In the genomic region with DNA sequence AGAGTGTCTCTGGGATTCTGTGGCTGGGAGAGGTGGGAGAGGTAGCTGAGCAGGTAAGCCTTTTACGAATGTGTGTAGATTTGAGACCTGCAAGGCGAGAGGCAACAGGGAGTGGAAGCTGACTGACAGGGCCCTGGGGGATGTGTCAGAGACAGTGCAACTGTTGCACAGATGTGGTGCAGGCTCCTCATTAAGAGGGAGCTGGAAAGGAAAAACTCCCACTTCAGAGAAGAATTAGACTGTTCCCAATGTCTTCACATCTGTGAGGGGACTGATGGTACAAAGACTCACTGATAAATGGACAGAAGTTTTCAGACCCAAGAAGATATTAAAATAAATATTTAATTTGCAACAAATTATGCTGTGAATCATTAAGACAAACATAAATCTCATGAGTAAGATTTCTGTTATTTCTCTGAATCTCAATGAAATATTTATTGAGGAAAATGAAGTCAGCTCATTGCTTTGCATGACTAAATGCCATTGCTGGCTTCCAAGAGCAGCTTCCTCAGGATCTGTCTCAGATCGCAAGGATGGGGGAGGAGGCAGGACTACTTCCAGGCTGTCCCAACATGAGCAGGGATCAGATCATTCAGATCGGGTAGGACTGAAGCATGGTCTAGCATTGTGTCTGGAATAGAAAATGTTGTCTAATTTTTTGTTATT, we compare ENCODE assay signal across 12 cellular contexts.
DNase-seq lines count a peak whose midpoint lies in the region; ATAC-seq and TF ChIP-seq lines count a peak whose summit lies in the region.
"Had no signal": no experiment of that assay in that cellular context is flagged by ENCODE, and none has a peak within 500 bp of the region (broad histone marks: within the 10 kb centered on the region; RNA-seq: fewer than 3 reads in every experiment).

No MANE protein-coding gene starts in this region.

- peak overlapping the region; percentile 29 for H3K27ac ChIP-seq in fibroblast of lung (ENCODE audit: insufficient read depth, low read length)

- CTCF ChIA-PET in activated CD8-positive, alpha-beta T cell treated with anti-CD3 and anti-CD28 coated beads for 36 hours (lab: Charles Lee), result no interaction called here
- CTCF ChIA-PET in activated CD8-positive, alpha-beta memory T cell treated with anti-CD3 and anti-CD28 coated beads, Interleukin-2, amount 10 ng/mL, durations not matched to agents 7 days and 5 days (lab: Charles Lee), result no interaction called here

- ATAC-seq in activated CD8-positive, alpha-beta T cell treated with anti-CD3 and anti-CD28 coated beads for 36 hours, result no peak
- ATAC-seq in activated CD8-positive, alpha-beta memory T cell treated with anti-CD3 and anti-CD28 coated beads, Interleukin-2, amount 10 ng/mL, durations not matched to agents 7 days and 5 days, result no peak
- ATAC-seq: GM12878, Right ventricle myocardium inferior had no signal

- DNase-seq in HCEC 1CT (peak; percentile 79), RPMI7951 (ENCODE audit: low read depth) (peak; percentile 57), fibroblast of lung (ENCODE audit: low read depth in 2 of 2) (peak; percentile 76 to 91), GM19240 (ENCODE audit: insufficient read length, low spot score) (no peak)
- no peak for DNase-seq in activated CD8-positive, alpha-beta T cell treated with anti-CD3 and anti-CD28 coated beads for 36 hours
- DNase-seq in activated CD8-positive, alpha-beta memory T cell treated with anti-CD3 and anti-CD28 coated beads, Interleukin-2, amount 10 ng/mL, durations not matched to agents 7 days and 5 days, result no peak
- DNase-seq: activated T-cell treated with anti-CD3 and anti-CD28 coated beads, Interleukin-2, amount 50 U/mL, for 48 hours; WERI-Rb-1 had no signal

- H3K27ac Mint-ChIP-seq in activated CD8-positive, alpha-beta T cell treated with anti-CD3 and anti-CD28 coated beads for 36 hours, result no peak overlapping the region
- H3K27ac Mint-ChIP-seq in activated CD8-positive, alpha-beta memory T cell treated with anti-CD3 and anti-CD28 coated beads, Interleukin-2, amount 10 ng/mL, durations not matched to agents 7 days and 5 days, result no peak overlapping the region

- no peaks in the 10 kb centered on the region for H3K9me3 Mint-ChIP-seq in activated CD8-positive, alpha-beta T cell treated with anti-CD3 and anti-CD28 coated beads for 36 hours
- peaks cover 2% of the 10 kb centered on the region for H3K9me3 Mint-ChIP-seq in activated CD8-positive, alpha-beta memory T cell treated with anti-CD3 and anti-CD28 coated beads, Interleukin-2, amount 10 ng/mL, durations not matched to agents 7 days and 5 days (ENCODE audit: low read depth)

- intact Hi-C loops in activated CD8-positive, alpha-beta T cell treated with anti-CD3 and anti-CD28 coated beads for 36 hours (cut with micrococcal nuclease), result no loop called here

- no peak overlapping the region for H3K4me3 ChIP-seq in fibroblast of lung (replicated peaks in 1 of 4; ENCODE audit: control extremely low read depth in 1 of 4, insufficient read depth in 1 of 4, low read depth in 3 of 4, low read length in 4 of 4)
- no peak overlapping the region for H3K4me3 ChIP-seq in skeletal muscle satellite cell (ENCODE audit: low read length)
- H3K4me3 ChIP-seq: GM12878 had no signal

- H3K9ac ChIP-seq in fibroblast of lung (ENCODE audit: insufficient read depth, low read length) (no peak overlapping the region), skeletal muscle satellite cell (ENCODE audit: low read depth, low read length) (no peak overlapping the region)

- no peak overlapping the region for H2AFZ ChIP-seq in fibroblast of lung (ENCODE audit: low read length)

- TF ChIP-seq CTCF in fibroblast of lung (conservative IDR thresholded peaks at IDR 0.05 in 1 of 2, IDR thresholded peaks at IDR 0.05 in 1 of 2; ENCODE audit: low read depth in 1 of 2, low read length in 2 of 2), result no peak
- no peak for TF ChIP-seq CTCF in activated CD8-positive, alpha-beta T cell treated with anti-CD3 and anti-CD28 coated beads for 36 hours (IDR thresholded peaks at IDR 0.05)

- no peaks in the 10 kb centered on the region for H3K4me1 Mint-ChIP-seq in activated CD8-positive, alpha-beta T cell treated with anti-CD3 and anti-CD28 coated beads for 36 hours (ENCODE audit: low read depth)
- H3K4me1 Mint-ChIP-seq in activated CD8-positive, alpha-beta memory T cell treated with anti-CD3 and anti-CD28 coated beads, Interleukin-2, amount 10 ng/mL, durations not matched to agents 7 days and 5 days, result no peaks in the 10 kb centered on the region

- H3K9me3 ChIP-seq in fibroblast of lung (ENCODE audit: control insufficient read depth, insufficient read depth, low read depth, low read length) (no peaks in the 10 kb centered on the region), skeletal muscle satellite cell (replicated peaks; ENCODE audit: low read length) (no peaks in the 10 kb centered on the region)

- H3K4me2 ChIP-seq in fibroblast of lung (ENCODE audit: extremely low read depth, insufficient read depth, low read length) (peak overlapping the region; percentile 50), skeletal muscle satellite cell (ENCODE audit: low read length) (peak overlapping the region; percentile 53)

- no peaks in the 10 kb centered on the region for H3K36me3 ChIP-seq in fibroblast of lung (ENCODE audit: control insufficient read depth, insufficient read depth, low read length)
- H3K36me3 ChIP-seq in skeletal muscle satellite cell (ENCODE audit: insufficient read depth, low read length), result no peaks in the 10 kb centered on the region
- H3K36me3 ChIP-seq: WERI-Rb-1 had no signal

- peaks cover 15% of the 10 kb centered on the region for H3K27me3 Mint-ChIP-seq in activated CD8-positive, alpha-beta T cell treated with anti-CD3 and anti-CD28 coated beads for 36 hours
- H3K27me3 Mint-ChIP-seq in activated CD8-positive, alpha-beta memory T cell treated with anti-CD3 and anti-CD28 coated beads, Interleukin-2, amount 10 ng/mL, durations not matched to agents 7 days and 5 days, result peaks cover 17% of the 10 kb centered on the region
- H3K27me3 Mint-ChIP-seq: brain had no signal

- H3K27me3 ChIP-seq in fibroblast of lung (ENCODE audit: control insufficient read depth, insufficient read depth, low read length) (no peaks in the 10 kb centered on the region), skeletal muscle satellite cell (ENCODE audit: control insufficient read depth, insufficient read depth, low read length) (no peaks in the 10 kb centered on the region)

- H3K4me3 Mint-ChIP-seq in activated CD8-positive, alpha-beta T cell treated with anti-CD3 and anti-CD28 coated beads for 36 hours, result no peak overlapping the region
- no peak overlapping the region for H3K4me3 Mint-ChIP-seq in activated CD8-positive, alpha-beta memory T cell treated with anti-CD3 and anti-CD28 coated beads, Interleukin-2, amount 10 ng/mL, durations not matched to agents 7 days and 5 days
- H3K4me3 Mint-ChIP-seq: brain had no signal

- H3K36me3 Mint-ChIP-seq in activated CD8-positive, alpha-beta T cell treated with anti-CD3 and anti-CD28 coated beads for 36 hours (ENCODE audit: low read depth), result no peaks in the 10 kb centered on the region
- no peaks in the 10 kb centered on the region for H3K36me3 Mint-ChIP-seq in activated CD8-positive, alpha-beta memory T cell treated with anti-CD3 and anti-CD28 coated beads, Interleukin-2, amount 10 ng/mL, durations not matched to agents 7 days and 5 days

- H3K79me2 ChIP-seq in fibroblast of lung (ENCODE audit: control insufficient read depth, insufficient read depth, low read length), result no peaks in the 10 kb centered on the region

- no peaks in the 10 kb centered on the region for H4K20me1 ChIP-seq in fibroblast of lung (ENCODE audit: control insufficient read depth, extremely low read depth, insufficient read depth, low read length)

- POLR2A ChIA-PET in activated CD8-positive, alpha-beta T cell treated with anti-CD3 and anti-CD28 coated beads for 36 hours (lab: Charles Lee), result no interaction called here

- H3K4me1 ChIP-seq in fibroblast of lung (ENCODE audit: control insufficient read depth, extremely low read depth, insufficient read depth, low read length) (peaks cover 33% of the 10 kb centered on the region), skeletal muscle satellite cell (ENCODE audit: control insufficient read depth, insufficient read depth, low read length) (peaks cover 38% of the 10 kb centered on the region)

Comparison
In these comparisons a context has a peak if more than half of its experiments do, and no peak if none do; other contexts are left out.
1. DNase-seq: peak in HCEC 1CT (single experiment), RPMI7951 (single experiment) and fibroblast of lung (2 of 2); none in GM19240 (single experiment), activated CD8-positive, alpha-beta T cell treated with anti-CD3 and anti-CD28 coated beads for 36 hours (single experiment) and activated CD8-positive, alpha-beta memory T cell treated with anti-CD3 and anti-CD28 coated beads, Interleukin-2, amount 10 ng/mL, durations not matched to agents 7 days and 5 days (single experiment).